1 cellular context compared by ENCODE assay signal in genomic region chr5:154653764-154654483, GRCh38.
A peak's percentile ranks its signal among the peaks of the same experiment; 100 is the strongest.
TF ChIP-seq lines count a peak whose summit lies in the region.

No MANE protein-coding gene starts in this region.

TF ChIP-seq in HepG2, 621 proteins besides CTCF, POLR2A, EP300 and RAD21 (continued from another document and continues in another):
- TF ChIP-seq IRF9 (CRISPR knock-in tag; IDR thresholded peaks at IDR 0.05; ENCODE audit: borderline replicate concordance) (no peak), HNF1A (IDR thresholded peaks at IDR 0.05; ENCODE audit: low read depth) (no peak), HNF1A (CRISPR knock-in tag; IDR thresholded peaks at IDR 0.05; ENCODE audit: borderline replicate concordance) (no peak), RARG (CRISPR knock-in tag; IDR thresholded peaks at IDR 0.05; ENCODE audit: low read depth) (no peak), DR1 (CRISPR knock-in tag; IDR thresholded peaks at IDR 0.05) (peak; percentile 35; the same call in 1 of the 2 replicates), MLXIP (CRISPR knock-in tag; IDR thresholded peaks at IDR 0.05; ENCODE audit: borderline replicate concordance) (no peak), ZNF776 (CRISPR knock-in tag; IDR thresholded peaks at IDR 0.05) (no peak), STAG1 (CRISPR knock-in tag; IDR thresholded peaks at IDR 0.05) (no peak), TCF12 (IDR thresholded peaks at IDR 0.05) (no peak), TCF12 (CRISPR knock-in tag; IDR thresholded peaks at IDR 0.05) (no peak; the same call in 1 of the 2 replicates), KDM3A (CRISPR knock-in tag; IDR thresholded peaks at IDR 0.05; ENCODE audit: low read depth) (no peak; the same call in 1 of the 2 replicates), POLR2AphosphoS2 (IDR thresholded peaks at IDR 0.05; ENCODE audit: low read depth, low read length) (no peak), ZNF512B (CRISPR knock-in tag; IDR thresholded peaks at IDR 0.05; ENCODE audit: borderline replicate concordance) (0 out of 2 replicates have a peak, but pooled peaks have one; percentile 17), PHF21A (CRISPR knock-in tag; IDR thresholded peaks at IDR 0.05) (peak; percentile 23; the same call in 1 of the 2 replicates), ZNF256 (CRISPR knock-in tag; conservative IDR thresholded peaks at IDR 0.05) (no peak), ZNF513 (CRISPR knock-in tag; conservative IDR thresholded peaks at IDR 0.05) (no peak), NFE2L2 (IDR thresholded peaks at IDR 0.05; ENCODE audit: low read length) (no peak), ZBTB33 (CRISPR knock-in tag; IDR thresholded peaks at IDR 0.05) (no peak), SRSF1 (optimal IDR thresholded peaks at IDR 0.05; ENCODE audit: low read depth, low read length) (no peak), TFDP1 (CRISPR knock-in tag; IDR thresholded peaks at IDR 0.05; ENCODE audit: borderline replicate concordance) (no peak), ZSCAN5A (CRISPR knock-in tag; IDR thresholded peaks at IDR 0.05; ENCODE audit: borderline replicate concordance) (no peak), HMGXB4 (CRISPR knock-in tag; IDR thresholded peaks at IDR 0.05; ENCODE audit: borderline replicate concordance in 1 of 2, low read depth in 1 of 2) (no peak), CBX1 (IDR thresholded peaks at IDR 0.05; ENCODE audit: low read depth) (no peak), TAF1 (CRISPR knock-in tag; IDR thresholded peaks at IDR 0.05) (no peak), CCDC6 (CRISPR knock-in tag; IDR thresholded peaks at IDR 0.05) (peak; percentile 13; the same call in 1 of the 2 replicates), GMEB1 (CRISPR knock-in tag; IDR thresholded peaks at IDR 0.05; ENCODE audit: borderline replicate concordance) (peak; percentile 7; the same call in 1 of the 2 replicates), JUND (CRISPR knock-in tag; IDR thresholded peaks at IDR 0.05) (no peak), BATF2 (CRISPR knock-in tag; IDR thresholded peaks at IDR 0.05) (no peak), ZNF232 (CRISPR knock-in tag; IDR thresholded peaks at IDR 0.05; ENCODE audit: borderline replicate concordance) (no peak), BHLHE40 (IDR thresholded peaks at IDR 0.05; ENCODE audit: low read length) (no peak), ZNF282 (IDR thresholded peaks at IDR 0.05; ENCODE audit: partially characterized antibody) (no peak), PHB2 (IDR thresholded peaks at IDR 0.05; ENCODE audit: partially characterized antibody) (no peak), ZNF572 (CRISPR knock-in tag; IDR thresholded peaks at IDR 0.05) (0 out of 2 replicates have a peak, but pooled peaks have one; percentile 2), SIN3A (IDR thresholded peaks at IDR 0.05; ENCODE audit: borderline replicate concordance, low read depth, low read length) (0 out of 2 replicates have a peak, but pooled peaks have one; percentile 6)
